In genomic region chr5:149776376-149777305, GRCh38 we compare ENCODE assay signal across 13 cellular contexts. TPM values are rescaled to one million over a fixed set of nuclear protein-coding genes. Genes with fewer than 3 reads are reported as not detected.
A peak's percentile ranks its signal among the peaks of the same experiment; 100 is the strongest.
DNase-seq lines count a peak whose midpoint lies in the region; ATAC-seq and TF ChIP-seq lines count a peak whose summit lies in the region.
"Had no signal": no experiment of that assay in that cellular context is flagged by ENCODE, and none has a peak within 500 bp of the region (broad histone marks: within the 10 kb centered on the region; RNA-seq: fewer than 3 reads in every experiment).

No MANE protein-coding gene starts in this region.

- H4K20me1 ChIP-seq in SK-N-SH (ENCODE audit: insufficient read depth), result no peaks in the 10 kb centered on the region

- no peaks in the 10 kb centered on the region for H3K27me3 ChIP-seq in SK-N-SH (ENCODE audit: insufficient read depth)
- H3K27me3 ChIP-seq: foreskin keratinocyte, testis had no signal

- CTCF ChIA-PET in SK-N-SH (lab: Yijun Ruan, JAX), result interaction anchor here (0.6 to 1.7 kb wide), 3 partner anchors 75 to 218 kb away, joined by 3 to 4 read pairs (median 3); no protein-coding TSS in a partner anchor

- TF ChIP-seq RAD21 in SK-N-SH (IDR thresholded peaks at IDR 0.05; ENCODE audit: low read length), result no peak

- no peaks in the 10 kb centered on the region for H3K79me2 ChIP-seq in SK-N-SH (ENCODE audit: insufficient read depth)

- TF ChIP-seq CTCF in CD14-positive monocyte (IDR thresholded peaks at IDR 0.05) (no peak), nephron (IDR thresholded peaks at IDR 0.05; ENCODE audit: unreplicated experiment in 3 of 3) (no peak), SK-N-SH (IDR thresholded peaks at IDR 0.05) (no peak)

- H3K4me2 ChIP-seq in SK-N-SH, result no peak overlapping the region

- TF ChIP-seq EP300 in SK-N-SH (IDR thresholded peaks at IDR 0.05; ENCODE audit: borderline replicate concordance in 1 of 2, low read depth in 1 of 2, low read length in 1 of 2), result no peak

- POLR2A ChIA-PET in SK-N-SH (lab: Yijun Ruan, JAX), result no interaction called here

- no peaks in the 10 kb centered on the region for H3F3A ChIP-seq in SK-N-SH (replicated peaks; ENCODE audit: insufficient read depth)

- H3K9me2 ChIP-seq in SK-N-SH, result no peaks in the 10 kb centered on the region

- H3K4me3 Mint-ChIP-seq in CD14-positive monocyte (no peak overlapping the region), nephron (no peak overlapping the region)
- H3K4me3 Mint-ChIP-seq: activated CD8-positive, alpha-beta memory T cell treated with anti-CD3 and anti-CD28 coated beads, Interleukin-2, amount 10 ng/mL, durations not matched to agents 7 days and 5 days had no signal

- no peaks in the 10 kb centered on the region for H3K9me3 ChIP-seq in SK-N-SH
- H3K9me3 ChIP-seq: Caco-2, testis had no signal

- no peak overlapping the region for H2AFZ ChIP-seq in SK-N-SH (ENCODE audit: low read depth)

- 80% methylated on average over 9 of the region's 9 CpGs for WGBS in SK-N-SH (ENCODE audit: low lambda C conversion rate)

- H3K4me1 Mint-ChIP-seq in CD14-positive monocyte (peaks cover 42% of the 10 kb centered on the region), nephron (peaks cover 45% of the 10 kb centered on the region)

- no peak for DNase-seq in CD14-positive monocyte (ENCODE audit: low spot score)
- peak; percentile 54 for DNase-seq in HT-29 (ENCODE audit: low spot score)
- no peak for DNase-seq in DMS 273 (lab: John Stamatoyannopoulos, UW; ENCODE audit: unreplicated experiment)
- DNase-seq in SK-N-SH, result no peak
- DNase-seq: activated CD8-positive, alpha-beta memory T cell treated with anti-CD3 and anti-CD28 coated beads, Interleukin-2, amount 10 ng/mL, durations not matched to agents 7 days and 5 days; NCI-H345; testis had no signal

- H3K27ac ChIP-seq in cingulate gyrus (ENCODE audit: low read depth, low read length), result peak overlapping the region; percentile 47
- no peak overlapping the region; a peak in 1 of 4 replicates for H3K27ac ChIP-seq in SK-N-SH (ENCODE audit: low read depth in 2 of 2, low read length in 1 of 2)
- H3K27ac ChIP-seq: foreskin keratinocyte, testis had no signal

- peaks cover 29 to 33% of the 10 kb centered on the region in 2 donors for H3K36me3 Mint-ChIP-seq in CD14-positive monocyte
- no peaks in the 10 kb centered on the region for H3K36me3 Mint-ChIP-seq in nephron (ENCODE audit: low read depth)

- H3K27ac Mint-ChIP-seq in CD14-positive monocyte, result peak overlapping the region in 6 of 7 donors; percentile 7 to 75 (median 45)
- peak overlapping the region; percentile 25 to 64 (median 42) for H3K27ac Mint-ChIP-seq in nephron
- H3K27ac Mint-ChIP-seq: activated CD8-positive, alpha-beta memory T cell treated with anti-CD3 and anti-CD28 coated beads, Interleukin-2, amount 10 ng/mL, durations not matched to agents 7 days and 5 days had no signal

- H3K4me1 ChIP-seq in SK-N-SH (ENCODE audit: control insufficient read depth in 1 of 2, insufficient read depth in 2 of 2, low read depth in 1 of 2, low read length in 1 of 2), result peaks cover 0 to 38% of the 10 kb centered on the region in 2 experiments; a peak in 1 of 4 replicates
- H3K4me1 ChIP-seq: testis had no signal

- no peak overlapping the region for H3K9ac ChIP-seq in SK-N-SH

- H3K9me3 Mint-ChIP-seq in CD14-positive monocyte, result peaks cover 10 to 26% (median 20%) of the 10 kb centered on the region in 7 donors
- H3K9me3 Mint-ChIP-seq in nephron, result no peaks in the 10 kb centered on the region

- H3K27me3 Mint-ChIP-seq in CD14-positive monocyte (ENCODE audit: low read depth in 3 of 3), result peaks cover 0 to 3% (median 3%) of the 10 kb centered on the region in 3 donors
- peaks cover 3% of the 10 kb centered on the region for H3K27me3 Mint-ChIP-seq in nephron (ENCODE audit: low read depth)
- H3K27me3 Mint-ChIP-seq: activated CD8-positive, alpha-beta memory T cell treated with anti-CD3 and anti-CD28 coated beads, Interleukin-2, amount 10 ng/mL, durations not matched to agents 7 days and 5 days had no signal

- no peaks in the 10 kb centered on the region for H3K36me3 ChIP-seq in SK-N-SH (replicated peaks in 1 of 2; ENCODE audit: control insufficient read depth in 1 of 2, insufficient read depth in 2 of 2, low read length in 1 of 2)

- H3K4me3 ChIP-seq in SK-N-SH (ENCODE audit: low read depth in 2 of 2, low read length in 1 of 2), result no peak overlapping the region
- H3K4me3 ChIP-seq: testis had no signal

- no peak for ATAC-seq in GM21717 (IDR thresholded peaks at IDR 0.05; ENCODE audit: unreplicated experiment)
- ATAC-seq in HG03432 (IDR thresholded peaks at IDR 0.05; ENCODE audit: unreplicated experiment), result no peak
- ATAC-seq: activated CD8-positive, alpha-beta memory T cell treated with anti-CD3 and anti-CD28 coated beads, Interleukin-2, amount 10 ng/mL, durations not matched to agents 7 days and 5 days; foreskin keratinocyte had no signal

- intact Hi-C loops in CD14-positive monocyte (cut with micrococcal nuclease), result no loop called here

TF ChIP-seq in SK-N-SH, 30 proteins besides CTCF, POLR2A, EP300 and RAD21:
- TF ChIP-seq USF2 (IDR thresholded peaks at IDR 0.05; ENCODE audit: borderline replicate concordance, low read depth, low read length), result no peak
- no peak for TF ChIP-seq FOXJ3 (CRISPR knock-in tag; IDR thresholded peaks at IDR 0.05)
- no peak for TF ChIP-seq RFX5 (IDR thresholded peaks at IDR 0.05; ENCODE audit: low read length)
- TF ChIP-seq, protein P1, sequence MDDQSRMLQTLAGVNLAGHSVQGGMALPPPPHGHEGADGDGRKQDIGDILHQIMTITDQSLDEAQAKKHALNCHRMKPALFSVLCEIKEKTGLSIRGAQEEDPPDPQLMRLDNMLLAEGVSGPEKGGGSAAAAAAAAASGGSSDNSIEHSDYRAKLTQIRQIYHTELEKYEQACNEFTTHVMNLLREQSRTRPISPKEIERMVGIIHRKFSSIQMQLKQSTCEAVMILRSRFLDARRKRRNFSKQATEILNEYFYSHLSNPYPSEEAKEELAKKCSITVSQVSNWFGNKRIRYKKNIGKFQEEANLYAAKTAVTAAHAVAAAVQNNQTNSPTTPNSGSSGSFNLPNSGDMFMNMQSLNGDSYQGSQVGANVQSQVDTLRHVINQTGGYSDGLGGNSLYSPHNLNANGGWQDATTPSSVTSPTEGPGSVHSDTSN (IDR thresholded peaks at IDR 0.05), result no peak
- no peak for TF ChIP-seq YY1 (IDR thresholded peaks at IDR 0.05; ENCODE audit: low read depth)

RNA-seq across cellular contexts. Expression of gene PPARGC1B, which starts 46.5 kb away (rescaled TPM):
- polyA plus RNA-seq in CD14-positive monocyte (1 to 10 TPM in 1 of 2 donors, under 1 TPM in 1; 0.67 to 2.0 TPM), SK-N-SH (2012; rRNA removed) (0.21 and 0.25 TPM in 2 replicates)
- total RNA-seq in HT-29 (2014; rRNA removed; shearing (Covaris generic)), result 2.3 and 2.6 TPM in 2 replicates
- 0.14 and 0.20 TPM in 2 replicates for polyA plus RNA-seq in SK-N-SH (2012; cell fraction: cytosol; rRNA removed)
- polyA plus RNA-seq in SK-N-SH (2012; cell fraction: nucleus; rRNA removed), result 0.69 and 0.93 TPM in 2 replicates
